ENCODE assay signal across 1 cellular context in genomic region chr14:74932401-74932901, GRCh38.
TF ChIP-seq lines count a peak whose summit lies in the region.

No MANE protein-coding gene starts in this region.

TF ChIP-seq in H1, 55 proteins besides CTCF, POLR2A, EP300 and RAD21:
- TF ChIP-seq MAFK (IDR thresholded peaks at IDR 0.05; ENCODE audit: low read depth, low read length) (no peak), POU5F1 (IDR thresholded peaks at IDR 0.05; ENCODE audit: low read depth, low read length) (no peak), KDM4A (IDR thresholded peaks at IDR 0.05; ENCODE audit: low read depth, low read length, severe bottlenecking) (no peak), CBX8 (IDR thresholded peaks at IDR 0.05; ENCODE audit: borderline replicate concordance, low read depth, low read length) (no peak), NRF1 (IDR thresholded peaks at IDR 0.05; ENCODE audit: low read depth, low read length) (no peak), BRCA1 (IDR thresholded peaks at IDR 0.05; ENCODE audit: low read depth, low read length) (no peak), SP1 (IDR thresholded peaks at IDR 0.05; ENCODE audit: low read depth, low read length) (no peak), GABPA (IDR thresholded peaks at IDR 0.05; ENCODE audit: borderline replicate concordance, insufficient read depth, low read length) (no peak), SRF (IDR thresholded peaks at IDR 0.05; ENCODE audit: low read depth, low read length) (no peak), CHD2 (IDR thresholded peaks at IDR 0.05; ENCODE audit: low read length) (no peak), TBP (IDR thresholded peaks at IDR 0.05; ENCODE audit: low read depth, low read length) (no peak)
- TF ChIP-seq, protein P1, sequence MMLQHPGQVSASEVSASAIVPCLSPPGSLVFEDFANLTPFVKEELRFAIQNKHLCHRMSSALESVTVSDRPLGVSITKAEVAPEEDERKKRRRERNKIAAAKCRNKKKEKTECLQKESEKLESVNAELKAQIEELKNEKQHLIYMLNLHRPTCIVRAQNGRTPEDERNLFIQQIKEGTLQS (IDR thresholded peaks at IDR 0.05; ENCODE audit: insufficient read depth, low read depth, low read length): no peak
